In genomic region chr14:61477845-61478438, GRCh38 we compare ENCODE assay signal across 8 cellular contexts.
DNase-seq lines count a peak whose midpoint lies in the region; ATAC-seq, FAIRE-seq and TF ChIP-seq lines count a peak whose summit lies in the region.

No MANE protein-coding gene starts in this region.

- no peaks in the 10 kb centered on the region for H3K9me3 ChIP-seq in small intestine (ENCODE audit: control insufficient read depth, low read depth)

- no peaks in the 10 kb centered on the region for H3K79me1 ChIP-seq in mesendoderm (ENCODE audit: low read length)

- WGBS in small intestine, 3 donors, result 54 to 74% (median 65%) methylated on average over 7 of the region's 7 CpGs
- WGBS in mesendoderm (ENCODE audit: extremely low coverage, insufficient coverage, low lambda C conversion rate), result no CpG with 5 or more reads among the region's 7 CpGs

- no peaks in the 10 kb centered on the region for H3K9me3 Mint-ChIP-seq in activated CD4-positive, alpha-beta memory T cell treated with anti-CD3 and anti-CD28 coated beads for 36 hours

- peaks cover 1% of the 10 kb centered on the region for H3K27me3 Mint-ChIP-seq in activated CD4-positive, alpha-beta memory T cell treated with anti-CD3 and anti-CD28 coated beads for 36 hours

- TF ChIP-seq POLR2A in GM12892 (IDR thresholded peaks at IDR 0.05; ENCODE audit: low read depth, low read length), result no peak

- H3K18ac ChIP-seq in mesendoderm (ENCODE audit: low read length), result no peak overlapping the region

- H3K27me3 ChIP-seq in small intestine (ENCODE audit: control insufficient read depth in 2 of 2, insufficient read depth in 2 of 2, low read length in 2 of 2) (no peaks in the 10 kb centered on the region), mesendoderm (ENCODE audit: insufficient read depth, low read length, poor library complexity) (no peaks in the 10 kb centered on the region)

- no peaks in the 10 kb centered on the region for H3K36me3 ChIP-seq in small intestine (ENCODE audit: control insufficient read depth in 2 of 2, insufficient read depth in 2 of 2, low read length in 2 of 2)
- H3K36me3 ChIP-seq in mesendoderm (ENCODE audit: control insufficient read depth, insufficient read depth, low read length), result no peaks in the 10 kb centered on the region

- H3K36me3 Mint-ChIP-seq in activated CD4-positive, alpha-beta memory T cell treated with anti-CD3 and anti-CD28 coated beads for 36 hours, result peaks cover 48% of the 10 kb centered on the region

- peak overlapping the region; percentile 81 for H3K4me3 Mint-ChIP-seq in activated CD4-positive, alpha-beta memory T cell treated with anti-CD3 and anti-CD28 coated beads for 36 hours

- no peak overlapping the region for H4K5ac ChIP-seq in mesendoderm (ENCODE audit: low read length)

- H3K56ac ChIP-seq in mesendoderm (ENCODE audit: low read length), result no peak overlapping the region

- ATAC-seq in Right ventricle myocardium superior (ENCODE audit: poor library complexity) (peak; percentile 73), GM21619 (IDR thresholded peaks at IDR 0.05; ENCODE audit: unreplicated experiment) (no peak)

- no peak overlapping the region for H2BK15ac ChIP-seq in mesendoderm (replicated peaks; ENCODE audit: low read depth)

- H3K4me1 Mint-ChIP-seq in activated CD4-positive, alpha-beta memory T cell treated with anti-CD3 and anti-CD28 coated beads for 36 hours (ENCODE audit: low read depth), result peaks cover 94% of the 10 kb centered on the region

- H3K4ac ChIP-seq in mesendoderm (ENCODE audit: low read depth, low read length), result no peak overlapping the region

- FAIRE-seq in small intestine (lab: Jason Lieb, UNC), result no peak
- no peak for FAIRE-seq in GM12892 (lab: Jason Lieb, UNC)

- intact Hi-C loops in activated CD4-positive, alpha-beta memory T cell treated with anti-CD3 and anti-CD28 coated beads for 36 hours (cut with micrococcal nuclease), result loop anchor here (1.0 to 5.0 kb wide), 6 partner anchors 25 to 239 kb away; partner anchors contain the start of gene HIF1A
- intact Hi-C loops in Right ventricle myocardium superior (cut with DNase I), result loop anchor here (10.0 kb wide), 1 partner anchor 47 kb away; no protein-coding TSS in a partner anchor

- H3K4me3 ChIP-seq in small intestine (ENCODE audit: low read depth in 1 of 2, low read length in 2 of 2) (no peak overlapping the region), mesendoderm (ENCODE audit: low read length) (no peak overlapping the region)

- H2BK120ac ChIP-seq in mesendoderm (ENCODE audit: low read depth, low read length), result no peak overlapping the region

- no peak overlapping the region for H4K8ac ChIP-seq in mesendoderm (ENCODE audit: low read depth, low read length)

- peaks cover 0 to 30% of the 10 kb centered on the region in 2 donors for H3K4me1 ChIP-seq in small intestine (ENCODE audit: control insufficient read depth in 2 of 2, insufficient read depth in 1 of 2, low read depth in 1 of 2, low read length in 1 of 2)
- no peaks in the 10 kb centered on the region for H3K4me1 ChIP-seq in mesendoderm (ENCODE audit: control insufficient read depth, low read depth, low read length)

- DNase-seq in stimulated activated CD4-positive, alpha-beta T cell treated with anti-CD3 and anti-CD28 coated beads, Interleukin-4, amount 100 ng/mL, for 1 hour, result peak; percentile 20
- no peak for DNase-seq in stimulated activated CD4-positive, alpha-beta T cell treated with anti-CD3 and anti-CD28 coated beads, Interleukin-2, amount 100 ng/mL, for 48 hours
- peak; percentile 70 for DNase-seq in activated CD4-positive, alpha-beta memory T cell treated with anti-CD3 and anti-CD28 coated beads for 36 hours
- DNase-seq in Right ventricle myocardium superior, result peak; percentile 89
- peak; percentile 74 for DNase-seq in small intestine
- no peak for DNase-seq in GM12892 (ENCODE audit: insufficient read length)
- DNase-seq in mesendoderm, result no peak

- peak overlapping the region; percentile 56 to 96 for H3K27ac ChIP-seq in small intestine (ENCODE audit: low read depth in 1 of 2, low read length in 1 of 2)
- H3K27ac ChIP-seq in mesendoderm (ENCODE audit: low read depth, low read length), result no peak overlapping the region

- no peak overlapping the region for H3K4me2 ChIP-seq in mesendoderm (ENCODE audit: low read length)

- H3K27ac Mint-ChIP-seq in activated CD4-positive, alpha-beta memory T cell treated with anti-CD3 and anti-CD28 coated beads for 36 hours, result peak overlapping the region; percentile 100

- no peaks in the 10 kb centered on the region for H3K79me2 ChIP-seq in mesendoderm (ENCODE audit: control insufficient read depth, insufficient read depth, low read length)

- H3K23ac ChIP-seq in mesendoderm (ENCODE audit: low read length), result no peak overlapping the region

- no peak overlapping the region for H2AK5ac ChIP-seq in mesendoderm (ENCODE audit: low read length)

- H3K9ac ChIP-seq in mesendoderm (ENCODE audit: low read length), result no peak overlapping the region

- H2BK5ac ChIP-seq in mesendoderm (ENCODE audit: low read length), result no peak overlapping the region

- CTCF ChIA-PET in activated CD4-positive, alpha-beta memory T cell treated with anti-CD3 and anti-CD28 coated beads for 36 hours (lab: Charles Lee), result interaction anchor here (0.6 to 10.8 kb wide), 13 partner anchors 28 to 408 kb away, joined by 3 to 76 read pairs (median 3); partner anchors contain the start of genes PRKCH and TMEM30B

- POLR2A ChIA-PET in activated CD4-positive, alpha-beta memory T cell treated with anti-CD3 and anti-CD28 coated beads for 36 hours (lab: Charles Lee), result interaction anchor here (0.6 to 7.2 kb wide), 17 partner anchors 14 to 1230 kb away, joined by 3 to 74 read pairs (median 7); partner anchors contain the start of genes HIF1A and SNAPC1

Comparison
In these comparisons a context has a peak if more than half of its experiments do, and no peak if none do; other contexts are left out.
1. DNase-seq: peak in stimulated activated CD4-positive, alpha-beta T cell treated with anti-CD3 and anti-CD28 coated beads, Interleukin-4, amount 100 ng/mL, for 1 hour (single experiment), activated CD4-positive, alpha-beta memory T cell treated with anti-CD3 and anti-CD28 coated beads for 36 hours (single experiment), Right ventricle myocardium superior (single experiment) and small intestine (single experiment); none in stimulated activated CD4-positive, alpha-beta T cell treated with anti-CD3 and anti-CD28 coated beads, Interleukin-2, amount 100 ng/mL, for 48 hours (0 of 2), GM12892 (single experiment) and mesendoderm (single experiment).